In genomic region chr18:45627204-45627526, GRCh38 we compare ENCODE assay signal across 23 cellular contexts. TPM values are rescaled to one million over a fixed set of nuclear protein-coding genes. Genes with fewer than 3 reads are reported as not detected.
DNase-seq lines count a peak whose midpoint lies in the region; ATAC-seq and TF ChIP-seq lines count a peak whose summit lies in the region.
"Had no signal": no experiment of that assay in that cellular context is flagged by ENCODE, and none has a peak within 500 bp of the region (broad histone marks: within the 10 kb centered on the region; RNA-seq: fewer than 3 reads in every experiment).

No MANE protein-coding gene starts in this region.

- no peaks in the 10 kb centered on the region for H3K79me1 ChIP-seq in neuronal stem cell (ENCODE audit: low read depth, low read length)

- no peak overlapping the region for H4K91ac ChIP-seq in neuronal stem cell (ENCODE audit: low read depth, low read length, poor library complexity)

- no peaks in the 10 kb centered on the region for H3K9me3 Mint-ChIP-seq in chondrocyte (ENCODE audit: low read depth)

- no peak overlapping the region for H3K23ac ChIP-seq in neuronal stem cell (ENCODE audit: low read depth, low read length, poor library complexity)

- H3K4me2 ChIP-seq in neuronal stem cell (ENCODE audit: insufficient read depth, low read length, poor library complexity, severe bottlenecking) = no peak overlapping the region

- H3K18ac ChIP-seq in neuronal stem cell (ENCODE audit: low read length) = no peak overlapping the region

- no peaks in the 10 kb centered on the region for H3K36me3 Mint-ChIP-seq in chondrocyte (ENCODE audit: low read depth)

- no peaks in the 10 kb centered on the region for H3K36me3 ChIP-seq in neuronal stem cell (replicated peaks in 1 of 2; ENCODE audit: control insufficient read depth in 2 of 2, insufficient read depth in 2 of 2, low read length in 2 of 2)

- no peak overlapping the region for H2BK120ac ChIP-seq in neuronal stem cell (ENCODE audit: low read depth, low read length)

- H3K4ac ChIP-seq in neuronal stem cell (ENCODE audit: low read length) = no peak overlapping the region

- H3K4me3 ChIP-seq in neuronal stem cell (ENCODE audit: low read length in 2 of 2) = no peak overlapping the region

- no peak overlapping the region for H3K9ac ChIP-seq in neuronal stem cell (ENCODE audit: low read depth, low read length, poor library complexity)

- ATAC-seq in HG03097 (IDR thresholded peaks at IDR 0.05; ENCODE audit: low FRiP score, unreplicated experiment) = no peak

- H3K27ac Mint-ChIP-seq in chondrocyte (ENCODE audit: unreplicated experiment) = peak overlapping the region; percentile 64
- H3K27ac Mint-ChIP-seq: B cell had no signal

- peak overlapping the region; percentile 46 for H3K27ac ChIP-seq in neuronal stem cell (replicated peaks; ENCODE audit: low read length)
- H3K27ac ChIP-seq: 22Rv1, HL-60 had no signal

- H3K27me3 Mint-ChIP-seq in chondrocyte (ENCODE audit: low read depth) = peaks cover 3% of the 10 kb centered on the region

- H3K4me1 Mint-ChIP-seq in chondrocyte (ENCODE audit: low read depth) = peaks cover 25% of the 10 kb centered on the region
- H3K4me1 Mint-ChIP-seq: B cell had no signal

- H3K4me1 ChIP-seq in neuronal stem cell (ENCODE audit: control insufficient read depth in 2 of 2, insufficient read depth in 1 of 2, low read depth in 1 of 2, low read length in 2 of 2) = peaks cover 21 to 27% of the 10 kb centered on the region in 2 donors

- no peaks in the 10 kb centered on the region for H3K27me3 ChIP-seq in neuronal stem cell (ENCODE audit: control insufficient read depth in 3 of 3, insufficient read depth in 3 of 3, low read depth in 1 of 3, low read length in 3 of 3)

- no peak overlapping the region for H2AFZ ChIP-seq in neuronal stem cell (ENCODE audit: low read length)

- no peaks in the 10 kb centered on the region for H3K9me3 ChIP-seq in neuronal stem cell (replicated peaks in 1 of 2; ENCODE audit: control insufficient read depth in 2 of 2, insufficient read depth in 1 of 2, low read depth in 1 of 2, low read length in 2 of 2)

- H4K8ac ChIP-seq in neuronal stem cell (ENCODE audit: low read depth, low read length) = no peak overlapping the region

- DNase-seq in DMS53 (lab: John Stamatoyannopoulos, UW) (peak; percentile 65), DMS53 treated with DMSO at 0.1 percent for 48 hours (lab: John Stamatoyannopoulos, UW; ENCODE audit: unreplicated experiment) (no peak), NCI-H2227 treated with DMSO at 0.1 percent for 48 hours (lab: John Stamatoyannopoulos, UW) (peak; percentile 60), chondrocyte (ENCODE audit: low spot score) (no peak), neuronal stem cell (ENCODE audit: low spot score) (peak; percentile 6), T-helper 1 cell (no peak), NCI-H226 (no peak)
- DNase-seq: activated CD4-positive, alpha-beta T cell treated with anti-CD3 and anti-CD28 coated beads, Interleukin-2, amount 50 U/mL, for 1 hour; activated CD8-positive, alpha-beta memory T cell treated with anti-CD3 and anti-CD28 coated beads, Interleukin-2, amount 50 U/mL, for 48 hours; activated effector memory CD4-positive, alpha-beta T cell treated with anti-CD3 and anti-CD28 coated beads, Interleukin-2, amount 50 U/mL, for 16 hours; cortex of kidney; IMR-90; NCI-H1436 treated with DMSO at 0.1 percent for 48 hours; NCI-H446; occipital lobe; Right ventricle myocardium superior; stimulated activated CD8-positive, alpha-beta memory T cell treated with anti-CD3 and anti-CD28 coated beads, Interleukin-4, amount 100 ng/mL, for 48 hours had no signal

- H2BK15ac ChIP-seq in neuronal stem cell (ENCODE audit: low read length) = no peak overlapping the region

- no peak overlapping the region for H3K14ac ChIP-seq in neuronal stem cell (ENCODE audit: low read length)

- no peak overlapping the region for H2BK5ac ChIP-seq in neuronal stem cell (ENCODE audit: low read length)

- no peak overlapping the region for H3K4me3 Mint-ChIP-seq in chondrocyte (ENCODE audit: unreplicated experiment)
- H3K4me3 Mint-ChIP-seq: B cell had no signal

- H2BK12ac ChIP-seq in neuronal stem cell (ENCODE audit: low read length) = no peak overlapping the region

- no peak overlapping the region for H2AK5ac ChIP-seq in neuronal stem cell (ENCODE audit: low read depth, low read length)

- no peak for TF ChIP-seq CTCF in chondrocyte (IDR thresholded peaks at IDR 0.05)

RNA-seq across cellular contexts. Expression of gene SLC14A2, which starts 11.9 kb away (rescaled TPM):
- total RNA-seq in chondrocyte = not detected in 3 replicates
- polyA plus RNA-seq in neuronal stem cell (2013, experiment 1 of 2) = 0.04 TPM
- 0.03 TPM for polyA plus RNA-seq in neuronal stem cell (2013, experiment 2 of 2)
- total RNA-seq: IMR-90, liver, MCF 10A, Right ventricle myocardium superior had no signal

Comparison
In these comparisons a context has a peak if more than half of its experiments do, and no peak if none do; other contexts are left out.
1. DNase-seq: peak in DMS53 (single experiment), NCI-H2227 treated with DMSO at 0.1 percent for 48 hours (single experiment) and neuronal stem cell (single experiment); none in DMS53 treated with DMSO at 0.1 percent for 48 hours (single experiment), chondrocyte (single experiment), T-helper 1 cell (0 of 5) and NCI-H226 (single experiment).